24 cellular contexts compared by ENCODE assay signal in the genomic region with DNA sequence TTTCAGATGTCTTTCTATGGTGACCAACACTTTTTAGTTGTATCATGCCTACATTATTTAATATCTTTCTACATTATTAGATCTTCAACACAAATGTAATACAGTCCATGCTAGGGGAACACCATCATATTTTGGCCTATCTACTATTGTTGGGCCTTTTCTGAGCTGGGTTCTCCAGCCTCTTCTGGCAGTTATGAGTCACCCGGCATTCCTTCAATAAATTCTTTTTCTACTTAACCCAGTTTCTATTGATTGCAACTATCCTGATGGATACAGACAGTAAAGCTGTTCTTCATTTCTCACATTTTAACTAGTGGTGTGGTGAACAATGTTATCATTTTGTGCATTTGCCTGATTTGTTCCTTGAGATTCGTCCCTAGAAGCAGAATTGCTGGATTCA.
DNase-seq lines count a peak whose midpoint lies in the region; ATAC-seq and TF ChIP-seq lines count a peak whose summit lies in the region.
"Had no signal": no experiment of that assay in that cellular context is flagged by ENCODE, and none has a peak within 500 bp of the region (broad histone marks: within the 10 kb centered on the region; RNA-seq: fewer than 3 reads in every experiment).

No MANE protein-coding gene starts in this region.

- no peaks in the 10 kb centered on the region for H3K9me3 ChIP-seq in osteoblast (ENCODE audit: low read depth, low read length)
- H3K9me3 ChIP-seq: esophagus squamous epithelium, suprapubic skin had no signal

- H3K4me1 Mint-ChIP-seq in activated naive CD8-positive, alpha-beta T cell treated with anti-CD3 and anti-CD28 coated beads for 36 hours, result no peaks in the 10 kb centered on the region

- DNase-seq in AG10803 (ENCODE audit: low read depth) (peak; percentile 71), M059J (ENCODE audit: low read depth) (peak; percentile 61), fibroblast of gingiva (ENCODE audit: low read depth) (peak; percentile 19), osteoblast (ENCODE audit: insufficient read length, low spot score, missing footprints) (no peak), NCI-H446 (lab: John Stamatoyannopoulos, UW) (no peak)
- no peak for DNase-seq in activated naive CD8-positive, alpha-beta T cell treated with anti-CD3 and anti-CD28 coated beads for 36 hours
- DNase-seq: activated CD4-positive, CD25-positive, alpha-beta regulatory T cell; activated CD8-positive, alpha-beta T cell treated with anti-CD3 and anti-CD28 coated beads for 36 hours; activated naive CD4-positive, alpha-beta T cell treated with anti-CD3 and anti-CD28 coated beads for 36 hours; activated T-cell treated with anti-CD3 and anti-CD28 coated beads, Interleukin-2, amount 50 U/mL, for 24 hours; anterior cingulate cortex; DMS79; effector memory CD4-positive, alpha-beta T cell; esophagus squamous epithelium; hippocampal formation; islet precursor cell; NCI-H1417 treated with DMSO at 0.1 percent for 48 hours; NCI-H524 treated with DMSO at 0.1 percent for 48 hours; right cardiac atrium; T-helper 9 cell had no signal

- no peaks in the 10 kb centered on the region for H3K36me3 ChIP-seq in osteoblast (ENCODE audit: insufficient read depth, low read length)
- H3K36me3 ChIP-seq: esophagus squamous epithelium, suprapubic skin had no signal

- TF ChIP-seq CTCF in AG10803 (conservative IDR thresholded peaks at IDR 0.05; ENCODE audit: low read length) (no peak), osteoblast (IDR thresholded peaks at IDR 0.05; ENCODE audit: extremely low read depth, low read depth, low read length) (no peak)

- H3K27me3 ChIP-seq in osteoblast (ENCODE audit: insufficient read depth, low read length), result no peaks in the 10 kb centered on the region
- H3K27me3 ChIP-seq: suprapubic skin had no signal

- H3K4me3 ChIP-seq in AG10803 (ENCODE audit: low read length), result no peak overlapping the region
- H3K4me3 ChIP-seq in osteoblast (ENCODE audit: insufficient read depth, low read length), result no peak overlapping the region
- H3K4me3 ChIP-seq: esophagus squamous epithelium, suprapubic skin had no signal

- no peak overlapping the region for H3K4me3 Mint-ChIP-seq in activated naive CD8-positive, alpha-beta T cell treated with anti-CD3 and anti-CD28 coated beads for 36 hours
- H3K4me3 Mint-ChIP-seq: activated CD8-positive, alpha-beta T cell treated with anti-CD3 and anti-CD28 coated beads for 36 hours; activated naive CD4-positive, alpha-beta T cell treated with anti-CD3 and anti-CD28 coated beads for 36 hours; activated T-cell treated with anti-CD3 and anti-CD28 coated beads, Interleukin-2, amount 50 U/mL, for 24 hours had no signal

- H3K27ac Mint-ChIP-seq in activated naive CD8-positive, alpha-beta T cell treated with anti-CD3 and anti-CD28 coated beads for 36 hours, result no peak overlapping the region
- H3K27ac Mint-ChIP-seq: activated CD8-positive, alpha-beta T cell treated with anti-CD3 and anti-CD28 coated beads for 36 hours; activated naive CD4-positive, alpha-beta T cell treated with anti-CD3 and anti-CD28 coated beads for 36 hours; activated T-cell treated with anti-CD3 and anti-CD28 coated beads, Interleukin-2, amount 50 U/mL, for 24 hours had no signal

- no peaks in the 10 kb centered on the region for H3K79me2 ChIP-seq in osteoblast (ENCODE audit: insufficient read depth, low read length)

- ATAC-seq in GM18517 (IDR thresholded peaks at IDR 0.05; ENCODE audit: unreplicated experiment) (no peak), HG03457 (IDR thresholded peaks at IDR 0.05; ENCODE audit: unreplicated experiment) (no peak)
- ATAC-seq: activated CD8-positive, alpha-beta T cell treated with anti-CD3 and anti-CD28 coated beads for 36 hours; HCT116; right cardiac atrium had no signal

- H3K9me3 Mint-ChIP-seq in activated naive CD8-positive, alpha-beta T cell treated with anti-CD3 and anti-CD28 coated beads for 36 hours, result peaks cover under 1% of the 10 kb centered on the region
- H3K9me3 Mint-ChIP-seq: activated CD8-positive, alpha-beta T cell treated with anti-CD3 and anti-CD28 coated beads for 36 hours; activated T-cell treated with anti-CD3 and anti-CD28 coated beads, Interleukin-2, amount 50 U/mL, for 24 hours had no signal

- no peaks in the 10 kb centered on the region for H4K20me1 ChIP-seq in osteoblast (ENCODE audit: insufficient read depth, low read length)

- H2AFZ ChIP-seq in osteoblast (ENCODE audit: low read length), result no peak overlapping the region

- H3K27me3 Mint-ChIP-seq in activated naive CD8-positive, alpha-beta T cell treated with anti-CD3 and anti-CD28 coated beads for 36 hours, result no peaks in the 10 kb centered on the region
- H3K27me3 Mint-ChIP-seq: activated CD8-positive, alpha-beta T cell treated with anti-CD3 and anti-CD28 coated beads for 36 hours; activated T-cell treated with anti-CD3 and anti-CD28 coated beads, Interleukin-2, amount 50 U/mL, for 24 hours had no signal

- no peak overlapping the region for H3K4me2 ChIP-seq in osteoblast (ENCODE audit: insufficient read depth, low read length)

- H3K4me1 ChIP-seq in osteoblast (ENCODE audit: insufficient read depth, low read length), result peaks cover 39% of the 10 kb centered on the region

- no peaks in the 10 kb centered on the region for H3K36me3 Mint-ChIP-seq in activated naive CD8-positive, alpha-beta T cell treated with anti-CD3 and anti-CD28 coated beads for 36 hours

- H3K27ac ChIP-seq in osteoblast (ENCODE audit: low read depth, low read length), result peak overlapping the region; percentile 24
- H3K27ac ChIP-seq: suprapubic skin had no signal

Comparison
In these comparisons a context has a peak if more than half of its experiments do, and no peak if none do; other contexts are left out.
1. DNase-seq: peak in AG10803 (single experiment), M059J (single experiment) and fibroblast of gingiva (single experiment); none in osteoblast (single experiment), NCI-H446 (0 of 2) and activated naive CD8-positive, alpha-beta T cell treated with anti-CD3 and anti-CD28 coated beads for 36 hours (single experiment).